ENCODE assay signal across 2 cellular contexts in genomic region chr12:54975875-54976274, GRCh38.
TF ChIP-seq lines count a peak whose summit lies in the region.

No MANE protein-coding gene starts in this region.

TF ChIP-seq in liver, 16 proteins besides CTCF, POLR2A, EP300 and RAD21:
- TF ChIP-seq FOXA2 (IDR thresholded peaks at IDR 0.05) = no peak
- peak; percentile 21 to 22 for TF ChIP-seq HNF4A (conservative IDR thresholded peaks at IDR 0.05)

TF ChIP-seq in HepG2, 621 proteins besides CTCF, POLR2A, EP300 and RAD21:
- TF ChIP-seq ZNF143 (CRISPR knock-in tag; IDR thresholded peaks at IDR 0.05) (no peak), ATF1 (CRISPR knock-in tag; IDR thresholded peaks at IDR 0.05) (no peak), HDAC2 (CRISPR knock-in tag; IDR thresholded peaks at IDR 0.05) (no peak), ZSCAN12 (CRISPR knock-in tag; IDR thresholded peaks at IDR 0.05) (no peak), ZNF512B (CRISPR knock-in tag; IDR thresholded peaks at IDR 0.05; ENCODE audit: borderline replicate concordance) (no peak), BCL3 (CRISPR knock-in tag; IDR thresholded peaks at IDR 0.05) (no peak), ZNF549 (CRISPR knock-in tag; IDR thresholded peaks at IDR 0.05) (no peak), ZNF441 (CRISPR knock-in tag; IDR thresholded peaks at IDR 0.05; ENCODE audit: borderline replicate concordance) (no peak), WIZ (CRISPR knock-in tag; IDR thresholded peaks at IDR 0.05) (no peak), MEIS1 (CRISPR knock-in tag; IDR thresholded peaks at IDR 0.05; ENCODE audit: borderline replicate concordance) (no peak), CSRNP2 (CRISPR knock-in tag; conservative IDR thresholded peaks at IDR 0.05; ENCODE audit: low read depth) (no peak), THRA (CRISPR knock-in tag; IDR thresholded peaks at IDR 0.05; ENCODE audit: borderline replicate concordance) (no peak)
